Comparison of ENCODE assay signal across 19 cellular contexts in genomic region chr9:121914604-121915303, GRCh38.
DNase-seq lines count a peak whose midpoint lies in the region; ATAC-seq and TF ChIP-seq lines count a peak whose summit lies in the region.
"Had no signal": no experiment of that assay in that cellular context is flagged by ENCODE, and none has a peak within 500 bp of the region (broad histone marks: within the 10 kb centered on the region; RNA-seq: fewer than 3 reads in every experiment).

No MANE protein-coding gene starts in this region.

- POLR2A ChIA-PET in SK-N-SH (lab: Yijun Ruan, JAX) (interaction anchor here (0.6 kb wide), 1 partner anchor 12 kb away, joined by 4 read pairs; no protein-coding TSS in a partner anchor), HEK293 (lab: Yijun Ruan, JAX) (no interaction called here), OCI-LY7 (lab: Charles Lee) (interaction anchor here (0.6 to 0.9 kb wide), 4 partner anchors 10 to 634 kb away, joined by 3 read pairs; no protein-coding TSS in a partner anchor)

- CTCF ChIA-PET in SK-N-SH (lab: Yijun Ruan, JAX) = interaction anchor here (1.3 to 1.4 kb wide), 2 partner anchors 16 to 184 kb away, joined by 4 read pairs; no protein-coding TSS in a partner anchor
- CTCF ChIA-PET in HEK293 (lab: Yijun Ruan, JAX) = no interaction called here
- CTCF ChIA-PET in OCI-LY7 (lab: Charles Lee; ENCODE audit: unreplicated experiment) = no interaction called here

- no peaks in the 10 kb centered on the region for H3K9me2 ChIP-seq in SK-N-SH
- no peaks in the 10 kb centered on the region for H3K9me2 ChIP-seq in OCI-LY7 (ENCODE audit: insufficient read depth, low read length)

- TF ChIP-seq RAD21 in SK-N-SH (IDR thresholded peaks at IDR 0.05; ENCODE audit: low read length) = no peak

- no peak for ATAC-seq in SK-N-SH treated with all-trans-retinoic acid at 6 μM for 48 hours
- peak; percentile 71 for ATAC-seq in mucosa of descending colon
- ATAC-seq: A549, T-cell had no signal

- WGBS in SK-N-SH (ENCODE audit: low lambda C conversion rate) = 78% methylated on average over 7 of the region's 10 CpGs

- no peak for TF ChIP-seq EP300 in SK-N-SH (IDR thresholded peaks at IDR 0.05; ENCODE audit: borderline replicate concordance in 1 of 2, low read depth in 1 of 2, low read length in 1 of 2)

- no peaks in the 10 kb centered on the region for H3K36me3 ChIP-seq in SK-N-SH (replicated peaks in 1 of 2; ENCODE audit: control insufficient read depth in 1 of 2, insufficient read depth in 2 of 2, low read length in 1 of 2)
- H3K36me3 ChIP-seq in HEK293 (ENCODE audit: control insufficient read depth in 2 of 2, insufficient read depth in 1 of 2, low read length in 2 of 2) = no peaks in the 10 kb centered on the region
- H3K36me3 ChIP-seq in OCI-LY7 (ENCODE audit: insufficient read depth, low read length) = no peaks in the 10 kb centered on the region
- H3K36me3 ChIP-seq in mucosa of descending colon (ENCODE audit: low read depth) = no peaks in the 10 kb centered on the region
- H3K36me3 ChIP-seq: SJSA1 had no signal

- H3K4me1 ChIP-seq in SK-N-SH (ENCODE audit: control insufficient read depth in 1 of 2, insufficient read depth in 2 of 2, low read depth in 1 of 2, low read length in 1 of 2) (peaks cover 0 to 12% of the 10 kb centered on the region in 2 experiments; a peak in 1 of 4 replicates), HEK293 (ENCODE audit: control insufficient read depth, insufficient read depth, low read length) (peaks cover 7% of the 10 kb centered on the region), OCI-LY7 (ENCODE audit: insufficient read depth, low read length, poor library complexity, severe bottlenecking) (peaks cover 4% of the 10 kb centered on the region), mucosa of descending colon (ENCODE audit: low read depth) (peaks cover 19% of the 10 kb centered on the region)
- H3K4me1 ChIP-seq: SJSA1 had no signal

- H4K20me1 ChIP-seq in SK-N-SH (ENCODE audit: insufficient read depth) (no peaks in the 10 kb centered on the region), OCI-LY7 (ENCODE audit: insufficient read depth, low read length) (no peaks in the 10 kb centered on the region)

- H3K27ac ChIP-seq in SK-N-SH (ENCODE audit: low read depth in 2 of 2, low read length in 1 of 2) (peak overlapping the region in 1 of 2 experiments; percentile 73; a peak in 1 of 4 replicates), HEK293 (ENCODE audit: extremely low read depth, low read depth, low read length) (no peak overlapping the region), OCI-LY7 (ENCODE audit: low read depth, low read length, poor library complexity, severe bottlenecking) (no peak overlapping the region)
- H3K27ac ChIP-seq: A549, HL-60, RWPE1, SJSA1 had no signal

- no peaks in the 10 kb centered on the region for H3K27me3 ChIP-seq in SK-N-SH (ENCODE audit: insufficient read depth)
- H3K27me3 ChIP-seq: SJSA1 had no signal

- H3K4me2 ChIP-seq in SK-N-SH (no peak overlapping the region), OCI-LY7 (ENCODE audit: low read length) (no peak overlapping the region)
- H3K4me2 ChIP-seq: A549 had no signal

- DNase-seq in SK-N-SH (no peak), OCI-LY7 (ENCODE audit: low spot score) (no peak), mucosa of descending colon (peak in 2 of 3 donors; percentile 12 to 41), kidney tubule cell (ENCODE audit: low spot score) (no peak), posterior cingulate gyrus (no peak), SKM-1 treated with dmso at 0.1 percent for 144 hours (lab: John Stamatoyannopoulos, UW; ENCODE audit: unreplicated experiment) (no peak)
- DNase-seq: EL; MV-4-11; NCI-H1417; NCI-H187 treated with DMSO at 0.1 percent for 48 hours; NCI-H526; NK-92 treated with Interleukin-12 subunit alpha and Interleukin-12 subunit beta, amount 100 ng/mL, for 24 hours; T-cell had no signal

- no TSS peak for BruUV-seq in OCI-LY7 (replicated peaks; lab: Mats Ljungman, UMichigan)

- no peak for TF ChIP-seq CTCF in SK-N-SH (IDR thresholded peaks at IDR 0.05)
- TF ChIP-seq CTCF in HEK293 (tag by site-specific recombination; IDR thresholded peaks at IDR 0.05) = no peak
- no peak for TF ChIP-seq CTCF in OCI-LY7 (conservative IDR thresholded peaks at IDR 0.05; ENCODE audit: low read length)
- TF ChIP-seq CTCF in mucosa of descending colon (IDR thresholded peaks at IDR 0.05) = no peak

- H3K79me2 ChIP-seq in SK-N-SH (ENCODE audit: insufficient read depth) (peaks cover 14% of the 10 kb centered on the region; the same call in 1 of the 2 replicates), OCI-LY7 (ENCODE audit: insufficient read depth, low read depth, low read length) (no peaks in the 10 kb centered on the region)

- intact Hi-C loops in OCI-LY7 (cut with micrococcal nuclease; ENCODE audit: unreplicated experiment) = no loop called here
- intact Hi-C loops in mucosa of descending colon (cut with DNase I, micrococcal nuclease) = no loop called here
- intact Hi-C loops in posterior cingulate gyrus (cut with DNase I) = no loop called here

- no peak overlapping the region for H3K4me3 ChIP-seq in SK-N-SH (ENCODE audit: low read depth in 2 of 2, low read length in 1 of 2)
- H3K4me3 ChIP-seq in HEK293 (ENCODE audit: low read depth, low read length) = no peak overlapping the region
- H3K4me3 ChIP-seq in OCI-LY7 (ENCODE audit: low read depth, low read length, poor library complexity, severe bottlenecking) = no peak overlapping the region
- H3K4me3 ChIP-seq in mucosa of descending colon = no peak overlapping the region
- H3K4me3 ChIP-seq: A549, SJSA1 had no signal

- H2AFZ ChIP-seq in SK-N-SH (ENCODE audit: low read depth) = no peak overlapping the region
- 0 out of 2 replicates have a peak overlapping the region, but pooled peaks have one; percentile 36 for H2AFZ ChIP-seq in OCI-LY7 (ENCODE audit: low read length)

- peaks cover 16% of the 10 kb centered on the region for H3F3A ChIP-seq in SK-N-SH (replicated peaks; ENCODE audit: insufficient read depth)

- H3K9me3 ChIP-seq in SK-N-SH (no peaks in the 10 kb centered on the region), HEK293 (ENCODE audit: control insufficient read depth, insufficient read depth, low read depth, low read length) (no peaks in the 10 kb centered on the region), OCI-LY7 (ENCODE audit: low read length) (no peaks in the 10 kb centered on the region; the same call in 1 of the 2 replicates), mucosa of descending colon (no peaks in the 10 kb centered on the region)
- H3K9me3 ChIP-seq: A549, SJSA1 had no signal

- no peak overlapping the region for H3K9ac ChIP-seq in SK-N-SH

TF ChIP-seq in SK-N-SH treated with all-trans-retinoic acid at 6 μM for 48 hours, 23 proteins besides CTCF, POLR2A, EP300 and RAD21:
- TF ChIP-seq ESRRG (CRISPR knock-in tag; IDR thresholded peaks at IDR 0.05) (no peak), ZFP3 (CRISPR knock-in tag; IDR thresholded peaks at IDR 0.05) (peak; percentile 85; the same call in 1 of the 2 replicates)

TF ChIP-seq in SK-N-SH, 30 proteins besides CTCF, POLR2A, EP300 and RAD21 (continues in another document):
- no peak for TF ChIP-seq FOSL2 (IDR thresholded peaks at IDR 0.05; ENCODE audit: borderline replicate concordance, low read depth)
- no peak for TF ChIP-seq MXI1 (IDR thresholded peaks at IDR 0.05; ENCODE audit: low read depth, low read length)
- TF ChIP-seq ELF1 (IDR thresholded peaks at IDR 0.05) = no peak
- TF ChIP-seq SMC3 (IDR thresholded peaks at IDR 0.05; ENCODE audit: low read depth, low read length) = no peak
- TF ChIP-seq GABPA (IDR thresholded peaks at IDR 0.05; ENCODE audit: low read depth) = no peak
- no peak for TF ChIP-seq FOXM1 (IDR thresholded peaks at IDR 0.05; ENCODE audit: low read depth)
- TF ChIP-seq RCOR1 (IDR thresholded peaks at IDR 0.05; ENCODE audit: low read length) = no peak
- no peak for TF ChIP-seq CHD2 (IDR thresholded peaks at IDR 0.05; ENCODE audit: low read length, partially characterized antibody)
- no peak for TF ChIP-seq USF1 (IDR thresholded peaks at IDR 0.05; ENCODE audit: borderline replicate concordance, low read depth)
- TF ChIP-seq YY1 (IDR thresholded peaks at IDR 0.05; ENCODE audit: low read depth) = no peak
- no peak for TF ChIP-seq MEF2A (IDR thresholded peaks at IDR 0.05; ENCODE audit: borderline replicate concordance, low read depth)

TF ChIP-seq in HEK293, 187 proteins besides CTCF, POLR2A, EP300 and RAD21:
- TF ChIP-seq ZFP3 (tag by site-specific recombination; IDR thresholded peaks at IDR 0.05; ENCODE audit: low read depth) (0 out of 2 replicates have a peak, but pooled peaks have one; percentile 21), ZIC2 (tag by site-specific recombination; IDR thresholded peaks at IDR 0.05) (peak; percentile 83), SCRT2 (tag by site-specific recombination; IDR thresholded peaks at IDR 0.05) (peak; percentile 51; the same call in 1 of the 2 replicates), ZNF157 (tag by site-specific recombination; IDR thresholded peaks at IDR 0.05) (no peak), ZNF558 (tag by site-specific recombination; IDR thresholded peaks at IDR 0.05) (no peak), SCRT1 (tag by site-specific recombination; IDR thresholded peaks at IDR 0.05; ENCODE audit: borderline replicate concordance) (peak; percentile 40; the same call in 1 of the 2 replicates)

Comparison
In these comparisons a context has a peak if more than half of its experiments do, and no peak if none do; other contexts are left out.
1. DNase-seq: peak in mucosa of descending colon (2 of 3); none in SK-N-SH (single experiment), OCI-LY7 (single experiment), kidney tubule cell (single experiment), posterior cingulate gyrus (0 of 10) and SKM-1 treated with dmso at 0.1 percent for 144 hours (single experiment).